In genomic region chr1:211259596-211260126, GRCh38 we compare ENCODE assay signal across 8 cellular contexts. TPM values are rescaled to one million over a fixed set of nuclear protein-coding genes. Genes with fewer than 3 reads are reported as not detected.
DNase-seq lines count a peak whose midpoint lies in the region; ATAC-seq and TF ChIP-seq lines count a peak whose summit lies in the region.

No MANE protein-coding gene starts in this region.

- dilution Hi-C loops in IMR-90 (cut with HindIII; ENCODE audit: low sequenced_read_pairs, unreplicated experiment), result no loop called here

- no peak overlapping the region for H2BK20ac ChIP-seq in IMR-90 (ENCODE audit: low read depth, low read length)

- H3K79me1 ChIP-seq in IMR-90 (ENCODE audit: low read depth in 1 of 2, low read length in 2 of 2), result peaks cover 4 to 13% of the 10 kb centered on the region in 2 experiments

- peaks cover 2% of the 10 kb centered on the region; the same call in 1 of the 2 replicates for H3K4me1 ChIP-seq in IMR-90 (ENCODE audit: control insufficient read depth, insufficient read depth, low read length)
- peaks cover 9% of the 10 kb centered on the region for H3K4me1 ChIP-seq in ectodermal cell (ENCODE audit: control insufficient read depth, insufficient read depth, low read length)

- H3K27ac ChIP-seq in IMR-90 (ENCODE audit: insufficient read depth, low read length) (peak overlapping the region; percentile 100), ectodermal cell (ENCODE audit: insufficient read depth, low read depth, low read length, poor library complexity, severe bottlenecking) (peak overlapping the region; percentile 98)

- no peaks in the 10 kb centered on the region for H3K27me3 Mint-ChIP-seq in stimulated activated memory B cell treated with anti-CD40 and anti-IgM and Interleukin-4, amounts not matched to agents 10 μg/mL and 1 μg/mL and 100 μg/mL, for 72 hours

- no peaks in the 10 kb centered on the region for H4K20me1 ChIP-seq in IMR-90 (ENCODE audit: insufficient read depth, low read length)

- no peaks in the 10 kb centered on the region for H3K9me1 ChIP-seq in IMR-90 (ENCODE audit: insufficient read depth, low read length)

- peak overlapping the region; percentile 46 for H3K56ac ChIP-seq in IMR-90 (ENCODE audit: extremely low read depth, insufficient read depth, low read length)

- TF ChIP-seq POLR2A in IMR-90 (IDR thresholded peaks at IDR 0.05; ENCODE audit: low read depth, low read length), result no peak

- H3K4me3 ChIP-seq in AG09309 (ENCODE audit: control insufficient read depth, low read depth, low read length) (peak overlapping the region; percentile 68), IMR-90 (ENCODE audit: insufficient read depth, low read depth, low read length) (peak overlapping the region; percentile 100), ectodermal cell (ENCODE audit: insufficient read depth, low read depth, low read length) (peak overlapping the region; percentile 90)

- H3K9me3 ChIP-seq in IMR-90 (ENCODE audit: control insufficient read depth, insufficient read depth, low read length), result no peaks in the 10 kb centered on the region
- H3K9me3 ChIP-seq in ectodermal cell (ENCODE audit: control insufficient read depth, low read length), result no peaks in the 10 kb centered on the region

- ATAC-seq in GM18499 (IDR thresholded peaks at IDR 0.05; ENCODE audit: insufficient read depth, unreplicated experiment), result peak; percentile 0
- ATAC-seq in IMR-90 (ENCODE audit: low read depth), result peak; percentile 31
- ATAC-seq in stimulated activated memory B cell treated with anti-CD40 and anti-IgM and Interleukin-4, amounts not matched to agents 10 μg/mL and 1 μg/mL and 100 μg/mL, for 72 hours, result no peak

- peak overlapping the region; percentile 96 for H3K27ac Mint-ChIP-seq in stimulated activated memory B cell treated with anti-CD40 and anti-IgM and Interleukin-4, amounts not matched to agents 10 μg/mL and 1 μg/mL and 100 μg/mL, for 72 hours

- H3K27me3 ChIP-seq in IMR-90 (ENCODE audit: control insufficient read depth, insufficient read depth, low read length) (no peaks in the 10 kb centered on the region), ectodermal cell (ENCODE audit: control insufficient read depth, insufficient read depth, low read length, poor library complexity, severe bottlenecking) (no peaks in the 10 kb centered on the region)

- peak overlapping the region; percentile 98 for H2BK5ac ChIP-seq in IMR-90 (ENCODE audit: low read depth, low read length, poor library complexity, severe bottlenecking)

- intact Hi-C loops in IMR-90 (cut with micrococcal nuclease), result loop anchor here (2.0 to 5.0 kb wide), 3 partner anchors 662 to 821 kb away; no protein-coding TSS in a partner anchor

- H2AFZ ChIP-seq in IMR-90 (replicated peaks; ENCODE audit: low read length, poor library complexity), result peak overlapping the region; percentile 97

- H4K5ac ChIP-seq in IMR-90 (ENCODE audit: low read depth, low read length), result peak overlapping the region; percentile 97

- BruUV-seq in IMR-90 (replicated peaks; lab: Mats Ljungman, UMichigan), result no TSS peak

- H3K9me3 Mint-ChIP-seq in stimulated activated memory B cell treated with anti-CD40 and anti-IgM and Interleukin-4, amounts not matched to agents 10 μg/mL and 1 μg/mL and 100 μg/mL, for 72 hours, result no peaks in the 10 kb centered on the region

- H3K18ac ChIP-seq in IMR-90 (ENCODE audit: low read depth, low read length), result peak overlapping the region; percentile 98

- H3K4me3 Mint-ChIP-seq in stimulated activated memory B cell treated with anti-CD40 and anti-IgM and Interleukin-4, amounts not matched to agents 10 μg/mL and 1 μg/mL and 100 μg/mL, for 72 hours, result peak overlapping the region; percentile 96

- peak overlapping the region; percentile 99 for H3K4ac ChIP-seq in IMR-90 (ENCODE audit: low read depth, low read length)

- no peak overlapping the region; the same call in 2 of the 3 replicates for H2BK15ac ChIP-seq in IMR-90 (ENCODE audit: low read depth, low read length)

- peak overlapping the region; percentile 93 to 99 for H4K8ac ChIP-seq in IMR-90 (ENCODE audit: low read depth in 2 of 2, low read length in 2 of 2)

- H3K36me3 Mint-ChIP-seq in stimulated activated memory B cell treated with anti-CD40 and anti-IgM and Interleukin-4, amounts not matched to agents 10 μg/mL and 1 μg/mL and 100 μg/mL, for 72 hours, result peaks cover 15% of the 10 kb centered on the region

- peak overlapping the region; percentile 86; the same call in 1 of the 2 replicates for H2BK120ac ChIP-seq in IMR-90 (ENCODE audit: low read depth, low read length)

- peak overlapping the region; percentile 100 for H3K9ac ChIP-seq in IMR-90 (ENCODE audit: low read depth, low read length)

- H3K4me2 ChIP-seq in IMR-90 (ENCODE audit: low read depth, low read length), result peak overlapping the region; percentile 94

- DNase-seq in AG09309 (ENCODE audit: low read depth) (no peak), IMR-90 (no peak), T-helper 22 cell (ENCODE audit: low read depth) (peak; percentile 57), medulla oblongata (ENCODE audit: extremely low spot score) (peak; percentile 66)
- DNase-seq in central memory CD4-positive, alpha-beta T cell, result no peak

- peak overlapping the region; percentile 87 for H2AK9ac ChIP-seq in IMR-90 (replicated peaks; ENCODE audit: low read depth, low read length, poor library complexity)

- TF ChIP-seq CTCF in AG09309 (IDR thresholded peaks at IDR 0.05; ENCODE audit: control insufficient read depth, insufficient read depth, low read depth, low read length, missing control alignments) (no peak), IMR-90 (conservative IDR thresholded peaks at IDR 0.05; ENCODE audit: low read depth, low read length) (no peak)

- POLR2A ChIA-PET in IMR-90 (lab: Charles Lee; ENCODE audit: unreplicated experiment), result interaction anchor here (0.6 kb wide), 1 partner anchor 76 kb away, joined by 4 read pairs; no protein-coding TSS in a partner anchor

- H3K36me3 ChIP-seq in IMR-90 (ENCODE audit: control insufficient read depth, insufficient read depth, low read length), result peaks cover 3% of the 10 kb centered on the region; the same call in 1 of the 2 replicates
- H3K36me3 ChIP-seq in ectodermal cell (ENCODE audit: control insufficient read depth, insufficient read depth, low read length), result no peaks in the 10 kb centered on the region

- TF ChIP-seq RAD21 in IMR-90 (IDR thresholded peaks at IDR 0.05; ENCODE audit: low read length), result no peak

- CTCF ChIA-PET in IMR-90 (lab: Yijun Ruan, JAX), result no interaction called here

- H3K14ac ChIP-seq in IMR-90 (replicated peaks; ENCODE audit: low read depth, low read length), result peak overlapping the region; percentile 96

- in situ Hi-C loops in IMR-90 (cut with MboI; ENCODE audit: low sequenced_read_pairs), result no loop called here

- H3K4me1 Mint-ChIP-seq in stimulated activated memory B cell treated with anti-CD40 and anti-IgM and Interleukin-4, amounts not matched to agents 10 μg/mL and 1 μg/mL and 100 μg/mL, for 72 hours, result peaks cover 22% of the 10 kb centered on the region

- H3K23ac ChIP-seq in IMR-90 (ENCODE audit: low read depth, low read length), result peak overlapping the region; percentile 41

- no CpG with 5 or more reads among the region's 44 CpGs for WGBS in IMR-90 (ENCODE audit: extremely low coverage in 2 of 2, insufficient read length in 1 of 2), 2 experiments
- WGBS in ectodermal cell, 2 experiments, result 0 to 1% methylated on average over 25 to 40 of the region's 44 CpGs

- H4K91ac ChIP-seq in IMR-90 (ENCODE audit: insufficient read depth, low read depth, low read length), result peak overlapping the region; percentile 94

- H2AK5ac ChIP-seq in IMR-90 (ENCODE audit: low read depth, low read length), result no peak overlapping the region; the same call in 1 of the 2 replicates

TF ChIP-seq in IMR-90, 13 proteins besides CTCF, POLR2A, EP300 and RAD21:
- no peak for TF ChIP-seq USF2 (IDR thresholded peaks at IDR 0.05; ENCODE audit: low read depth, low read length)
- TF ChIP-seq SMC3 (IDR thresholded peaks at IDR 0.05; ENCODE audit: low read depth, low read length), result no peak
- TF ChIP-seq FOS (IDR thresholded peaks at IDR 0.05; ENCODE audit: low read depth, low read length), result no peak
- TF ChIP-seq MAZ (IDR thresholded peaks at IDR 0.05; ENCODE audit: borderline replicate concordance, low read depth, low read length), result no peak
- TF ChIP-seq MXI1 (IDR thresholded peaks at IDR 0.05; ENCODE audit: borderline replicate concordance, low read depth, low read length), result no peak
- no peak for TF ChIP-seq ELK1 (IDR thresholded peaks at IDR 0.05; ENCODE audit: borderline replicate concordance, low read depth, low read length)
- no peak for TF ChIP-seq CHD1 (IDR thresholded peaks at IDR 0.05; ENCODE audit: low read depth, low read length)

RNA-seq across cellular contexts. Expression of gene RCOR3, which starts 0.5 kb away (rescaled TPM):
- 8.1 and 11.9 TPM in 2 replicates for total RNA-seq in IMR-90 (2012; rRNA removed)
- polyA plus RNA-seq in IMR-90 (2012; rRNA removed), result 15.0 and 16.4 TPM in 2 replicates
- 9.3 and 9.5 TPM in 2 replicates for polyA plus RNA-seq in IMR-90 (2012; cell fraction: cytosol; rRNA removed)
- polyA plus RNA-seq in IMR-90 (2012; cell fraction: nucleus; rRNA removed; ENCODE audit: low replicate concordance), result 46.4 and 90.6 TPM in 2 replicates
- 34.0 TPM for polyA plus RNA-seq in ectodermal cell (2013, experiment 1 of 4)
- polyA plus RNA-seq in ectodermal cell (2013, experiment 2 of 4), result 38.7 TPM
- polyA plus RNA-seq in ectodermal cell (2013, experiment 3 of 4), result 30.1 TPM
- polyA plus RNA-seq in ectodermal cell (2013, experiment 4 of 4), result 34.0 TPM

Comparison
In these comparisons a context has a peak if more than half of its experiments do, and no peak if none do; other contexts are left out.
1. DNase-seq: peak in T-helper 22 cell (single experiment) and medulla oblongata (single experiment); none in AG09309 (single experiment), IMR-90 (single experiment) and central memory CD4-positive, alpha-beta T cell (single experiment).
2. Peak in every context shown above with its lines, with median percentiles within 50 percentile points of each other: H3K4me3 ChIP-seq.